Comparison of ENCODE assay signal across 8 cellular contexts in genomic region chr10:87817873-87818504, GRCh38. TPM values are rescaled to one million over a fixed set of nuclear protein-coding genes. Genes with fewer than 3 reads are reported as not detected.
DNase-seq lines count a peak whose midpoint lies in the region; ATAC-seq and TF ChIP-seq lines count a peak whose summit lies in the region.

Gene ATAD1, minus strand, starts transcription at chr10:87818226. Its CDS starts 3,627 bp downstream, at chr10:87814599.

- peak within 1 kb of the TSS; percentile 95 for H3K9ac ChIP-seq in adipocyte (ENCODE audit: low read length)

- intact Hi-C loops in heart left ventricle (cut with DNase I): loop anchor here in 1 of 10 donors (2.0 kb wide), 1 partner anchor 43 kb away; no protein-coding TSS in a partner anchor
- intact Hi-C loops in posterior vena cava (cut with DNase I): loop anchor here in 1 of 2 donors (1.0 kb wide), 1 partner anchor 13 kb away; no protein-coding TSS in a partner anchor
- intact Hi-C loops in upper lobe of right lung (cut with DNase I): no loop called here

- H3K4me3 ChIP-seq in adipocyte (ENCODE audit: low read length) (peak within 1 kb of the TSS; percentile 99), heart left ventricle (peak within 1 kb of the TSS; percentile 58 to 89 (median 79)), upper lobe of right lung (peak within 1 kb of the TSS; percentile 72)

- H3K27ac ChIP-seq in heart left ventricle (peak within 1 kb of the TSS; percentile 81 to 97 (median 90)), upper lobe of right lung (peak within 1 kb of the TSS; percentile 86)

- peaks cover 26% of the 10 kb centered on the region for H3K4me1 ChIP-seq in adipocyte (ENCODE audit: control insufficient read depth, insufficient read depth, low read length)
- peaks cover 0 to 42% (median 26%) of the 10 kb centered on the region in 12 donors for H3K4me1 ChIP-seq in heart left ventricle
- H3K4me1 ChIP-seq in upper lobe of right lung: peaks cover 23% of the 10 kb centered on the region

- TF ChIP-seq CTCF in heart left ventricle (IDR thresholded peaks at IDR 0.05) (peak in 9 of 12 donors; percentile 11 to 44 (median 32)), upper lobe of right lung (IDR thresholded peaks at IDR 0.05) (peak; percentile 29)

- DNase-seq in NCI-H1105 (lab: John Stamatoyannopoulos, UW) (peak; percentile 64), SW480 (ENCODE audit: low spot score) (peak; percentile 91), adipocyte (ENCODE audit: low read depth) (peak; percentile 91), heart left ventricle (peak; percentile 85 to 91 (median 89)), posterior vena cava (ENCODE audit: low spot score) (peak; percentile 93), upper lobe of right lung (peak; percentile 93)

- H3K36me3 ChIP-seq in adipocyte (ENCODE audit: control insufficient read depth, insufficient read depth, low read length, severe bottlenecking): peaks cover 2% of the 10 kb centered on the region
- peaks cover 0 to 16% (median 4%) of the 10 kb centered on the region in 9 donors for H3K36me3 ChIP-seq in heart left ventricle
- peaks cover 2% of the 10 kb centered on the region for H3K36me3 ChIP-seq in upper lobe of right lung

- no peaks in the 10 kb centered on the region for H3K27me3 ChIP-seq in adipocyte (replicated peaks; ENCODE audit: control insufficient read depth, insufficient read depth, low read length)
- no peaks in the 10 kb centered on the region for H3K27me3 ChIP-seq in heart left ventricle
- no peaks in the 10 kb centered on the region for H3K27me3 ChIP-seq in upper lobe of right lung

- ATAC-seq in HG02623 (IDR thresholded peaks at IDR 0.05; ENCODE audit: unreplicated experiment) (peak; percentile 70), heart left ventricle (peak; percentile 95 to 98 (median 98)), upper lobe of right lung (peak; percentile 99)

- TF ChIP-seq POLR2A in GM10847 (IDR thresholded peaks at IDR 0.05; ENCODE audit: extremely low read depth, insufficient read length) (peak; percentile 70), heart left ventricle (IDR thresholded peaks at IDR 0.05) (peak in 1 of 2 donors; percentile 54)

- 0% methylated on average over 32 to 48 of the region's 48 CpGs for WGBS in heart left ventricle, 4 donors

- H3K9me3 ChIP-seq in adipocyte (ENCODE audit: control insufficient read depth, low read length) (no peaks in the 10 kb centered on the region), heart left ventricle (no peaks in the 10 kb centered on the region), upper lobe of right lung (no peaks in the 10 kb centered on the region)

RNA-seq across cellular contexts. Expression of gene ATAD1, which starts in this region (rescaled TPM):
- 100 to 1,000 TPM in 4 of 9 donors, 10 to 100 TPM in 5; 64.8 to 115 (median 87.5) TPM for total RNA-seq in heart left ventricle
- 10 to 100 TPM; 17.5 to 49.0 TPM for polyA plus RNA-seq in heart left ventricle
- 10 to 100 TPM; 45.3 to 47.3 TPM for total RNA-seq in posterior vena cava
- total RNA-seq in upper lobe of right lung: 45.9 TPM

Comparison
In these comparisons a context has a peak if more than half of its experiments do, and no peak if none do; other contexts are left out.
1. Peak in every context shown above with its lines: DNase-seq, ATAC-seq, H3K4me3 ChIP-seq and H3K27ac ChIP-seq.